Comparison of ENCODE assay signal across 8 cellular contexts in the genomic region with DNA sequence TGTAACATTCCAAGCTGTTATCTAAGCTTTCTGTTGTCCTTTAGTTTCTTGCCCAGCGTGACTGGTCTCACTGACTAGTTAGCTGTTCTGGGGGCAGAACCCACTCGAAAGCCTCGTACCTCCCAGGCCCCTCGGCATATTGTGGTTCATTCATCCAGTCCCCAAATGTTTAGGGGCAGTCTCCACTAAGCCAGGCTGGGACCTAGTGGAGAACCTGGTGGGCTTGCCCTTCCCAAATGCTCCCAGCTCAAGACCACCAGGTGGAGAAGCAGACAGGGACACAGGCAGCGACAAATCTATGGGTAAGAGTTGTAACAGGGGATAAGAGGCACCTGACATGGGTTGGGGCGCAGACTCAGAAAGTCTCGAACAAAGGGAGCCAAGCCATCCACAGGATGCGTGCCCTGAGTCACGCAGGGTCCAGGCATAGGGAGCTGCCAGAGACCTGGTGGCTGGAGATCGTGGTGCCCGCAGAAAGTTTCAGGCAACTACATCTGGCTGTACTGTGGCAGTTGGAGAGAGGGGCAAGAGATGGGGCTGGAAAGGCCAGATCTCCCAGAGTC. TPM values are rescaled to one million over a fixed set of nuclear protein-coding genes. Genes with fewer than 3 reads are reported as not detected.
DNase-seq lines count a peak whose midpoint lies in the region; ATAC-seq, FAIRE-seq and TF ChIP-seq lines count a peak whose summit lies in the region.

No MANE protein-coding gene starts in this region.

- no peak for TF ChIP-seq POLR2A in adrenal gland (IDR thresholded peaks at IDR 0.05)
- no peak for TF ChIP-seq POLR2A in HepG2 (IDR thresholded peaks at IDR 0.05; ENCODE audit: insufficient read depth in 1 of 2, low read depth in 2 of 2, low read length in 2 of 2)

- no peak overlapping the region for H2AFZ ChIP-seq in HepG2 (ENCODE audit: low read length)

- H3K9me3 ChIP-seq in adrenal gland (replicated peaks in 1 of 3) (no peaks in the 10 kb centered on the region), HepG2 (ENCODE audit: low read length) (no peaks in the 10 kb centered on the region), thymus (ENCODE audit: control insufficient read depth) (peaks cover 1% of the 10 kb centered on the region)

- no peaks in the 10 kb centered on the region for H3K9me3 Mint-ChIP-seq in activated CD4-positive, alpha-beta T cell treated with anti-CD3 and anti-CD28 coated beads, Interleukin-2, amount 10 ng/mL, durations not matched to agents 7 days and 5 days

- TF ChIP-seq EP300 in HepG2 (IDR thresholded peaks at IDR 0.05; ENCODE audit: low read depth in 2 of 2, low read length in 2 of 2) = no peak
- no peak for TF ChIP-seq EP300 in HepG2 (CRISPR knock-in tag; IDR thresholded peaks at IDR 0.05; ENCODE audit: borderline replicate concordance)

- H3K4me2 ChIP-seq in HepG2 (ENCODE audit: low read depth, low read length) = peak overlapping the region; percentile 99

- peaks cover 36% of the 10 kb centered on the region for H3K79me2 ChIP-seq in HepG2 (ENCODE audit: insufficient read depth, low read length)

- H3K27me3 ChIP-seq in adrenal gland (no peaks in the 10 kb centered on the region), HepG2 (ENCODE audit: control insufficient read depth in 1 of 2, insufficient read depth in 2 of 2, low read length in 2 of 2) (no peaks in the 10 kb centered on the region; a peak in 1 of 5 replicates), thymus (ENCODE audit: control insufficient read depth, insufficient read depth) (no peaks in the 10 kb centered on the region)

- no peak for TF ChIP-seq RAD21 in HepG2 (CRISPR knock-in tag; IDR thresholded peaks at IDR 0.05)

- POLR2A ChIA-PET in activated CD4-positive, alpha-beta T cell treated with anti-CD3 and anti-CD28 coated beads, Interleukin-2, amount 10 ng/mL, durations not matched to agents 7 days and 5 days (lab: Charles Lee) = interaction anchor here (0.5 kb wide), 1 partner anchor 29 kb away, joined by 3 read pairs; no protein-coding TSS in a partner anchor
- POLR2A ChIA-PET in HepG2 (lab: Yijun Ruan, JAX) = interaction anchor here (1.0 to 2.0 kb wide), 6 partner anchors 9 to 121 kb away, joined by 3 to 11 read pairs (median 3); no protein-coding TSS in a partner anchor

- ATAC-seq in HepG2 = no peak
- ATAC-seq in GM19351 (IDR thresholded peaks at IDR 0.05; ENCODE audit: unreplicated experiment) = no peak

- peaks cover 23% of the 10 kb centered on the region; the same call in 1 of the 2 replicates for H4K20me1 ChIP-seq in HepG2 (ENCODE audit: insufficient read depth, low read length)

- WGBS in adrenal gland, 4 donors = 60 to 69% (median 63%) methylated on average over 11 of the region's 11 CpGs
- WGBS in HepG2 (ENCODE audit: low lambda C conversion rate) = 62% methylated on average over 8 of the region's 11 CpGs
- WGBS in thymus = 83% methylated on average over 11 of the region's 11 CpGs

- peak overlapping the region; percentile 92 for H3K4me3 Mint-ChIP-seq in activated CD4-positive, alpha-beta T cell treated with anti-CD3 and anti-CD28 coated beads, Interleukin-2, amount 10 ng/mL, durations not matched to agents 7 days and 5 days

- H3K27me3 Mint-ChIP-seq in activated CD4-positive, alpha-beta T cell treated with anti-CD3 and anti-CD28 coated beads, Interleukin-2, amount 10 ng/mL, durations not matched to agents 7 days and 5 days = no peaks in the 10 kb centered on the region

- in situ Hi-C loops in HepG2 (cut with HindIII; ENCODE audit: extremely low pct_ligation_motif_present, low pct_unique_long_range_greater_than_20kb) = no loop called here

- DNase-seq in activated CD4-positive, alpha-beta T cell treated with anti-CD3 and anti-CD28 coated beads, Interleukin-2, amount 10 ng/mL, durations not matched to agents 7 days and 5 days = no peak
- no peak for DNase-seq in activated CD4-positive, alpha-beta T cell treated with anti-CD3 and anti-CD28 coated beads, Interleukin-2, amount 50 U/mL, for 4 hours
- DNase-seq in adrenal gland (peak in 1 of 7 donors; percentile 60), HepG2 (ENCODE audit: low spot score) (no peak), HuH-7.5 (ENCODE audit: low spot score) (no peak), NCI-H2227 (lab: John Stamatoyannopoulos, UW; ENCODE audit: unreplicated experiment) (no peak)

- CTCF ChIA-PET in activated CD4-positive, alpha-beta T cell treated with anti-CD3 and anti-CD28 coated beads, Interleukin-2, amount 10 ng/mL, durations not matched to agents 7 days and 5 days (lab: Charles Lee) = interaction anchor here (0.8 to 2.2 kb wide), 11 partner anchors 10 to 44 kb away, joined by 3 to 9 read pairs (median 4); no protein-coding TSS in a partner anchor
- CTCF ChIA-PET in HepG2 (lab: Yijun Ruan, JAX; ENCODE audit: low intra/inter-chr PET ratio, low total read pairs) = no interaction called here

- peak overlapping the region; percentile 33 to 91 (median 81) for H3K27ac ChIP-seq in adrenal gland
- peak overlapping the region; percentile 84 for H3K27ac ChIP-seq in HepG2 (ENCODE audit: extremely low read length, insufficient read depth, low read length)
- peak overlapping the region; percentile 89 for H3K27ac ChIP-seq in thymus (ENCODE audit: low read depth)

- H3K4me1 ChIP-seq in adrenal gland (replicated peaks in 1 of 2) (peaks cover 36 to 43% of the 10 kb centered on the region in 2 donors), HepG2 (ENCODE audit: insufficient read depth, low read length) (peaks cover 58% of the 10 kb centered on the region), thymus (ENCODE audit: control insufficient read depth, insufficient read depth, low read length) (peaks cover 31% of the 10 kb centered on the region)

- H3K27ac Mint-ChIP-seq in activated CD4-positive, alpha-beta T cell treated with anti-CD3 and anti-CD28 coated beads, Interleukin-2, amount 10 ng/mL, durations not matched to agents 7 days and 5 days = peak overlapping the region; percentile 96

- H3K36me3 Mint-ChIP-seq in activated CD4-positive, alpha-beta T cell treated with anti-CD3 and anti-CD28 coated beads, Interleukin-2, amount 10 ng/mL, durations not matched to agents 7 days and 5 days (ENCODE audit: low read depth) = peaks cover 34% of the 10 kb centered on the region

- H3K4me3 ChIP-seq in adrenal gland (peak overlapping the region in 1 of 4 donors; percentile 99), HepG2 (replicated peaks in 1 of 3; ENCODE audit: insufficient read depth in 1 of 3, low read depth in 2 of 3, low read length in 3 of 3) (peak overlapping the region; percentile 65 to 83 (median 68)), thymus (ENCODE audit: low read length) (peak overlapping the region; percentile 90)

- peak overlapping the region; percentile 85 for H3K9ac ChIP-seq in HepG2 (ENCODE audit: insufficient read depth, low read depth, low read length)

- no peak for TF ChIP-seq CTCF in adrenal gland (IDR thresholded peaks at IDR 0.05)
- peak; percentile 21; the same call in 1 of the 2 replicates for TF ChIP-seq CTCF in HepG2 (CRISPR knock-in tag; IDR thresholded peaks at IDR 0.05)

- intact Hi-C loops in adrenal gland (cut with DNase I) (no loop called here), HepG2 (cut with micrococcal nuclease; ENCODE audit: unreplicated experiment) (no loop called here)

- H3K4me1 Mint-ChIP-seq in activated CD4-positive, alpha-beta T cell treated with anti-CD3 and anti-CD28 coated beads, Interleukin-2, amount 10 ng/mL, durations not matched to agents 7 days and 5 days = peaks cover 33% of the 10 kb centered on the region

- no peak for FAIRE-seq in HepG2 (lab: Jason Lieb, UNC)

- BruUV-seq in HepG2 (replicated peaks; lab: Mats Ljungman, UMichigan) = TSS peak; percentile 96

- no peaks in the 10 kb centered on the region for H3K36me3 ChIP-seq in adrenal gland (replicated peaks in 1 of 2)
- H3K36me3 ChIP-seq in HepG2 (replicated peaks in 1 of 2; ENCODE audit: control insufficient read depth in 1 of 2, insufficient read depth in 2 of 2, low read length in 2 of 2) = no peaks in the 10 kb centered on the region; a peak in 1 of 5 replicates
- H3K36me3 ChIP-seq in thymus (ENCODE audit: control insufficient read depth, insufficient read depth) = no peaks in the 10 kb centered on the region

RNA-seq across cellular contexts. Expression of a gene that starts 0.9 kb away (rescaled TPM):
- 100 to 1,000 TPM; 412 to 477 TPM for total RNA-seq in activated CD4-positive, alpha-beta T cell treated with anti-CD3 and anti-CD28 coated beads, Interleukin-2, amount 10 ng/mL, durations not matched to agents 7 days and 5 days
- total RNA-seq in adrenal gland = 100 to 1,000 TPM in 2 of 8 donors, 10 to 100 TPM in 6; 35.6 to 179 (median 72.0) TPM
- 10 to 100 TPM; 24.5 to 49.5 (median 32.6) TPM for polyA plus RNA-seq in adrenal gland
- 16.1 and 16.6 TPM in 2 replicates for total RNA-seq in HepG2 (2016; rRNA removed; fragmentation: Illumina TruSeq; extraction: Trizol)
- 10.4 and 11.3 TPM in 2 replicates for total RNA-seq in HepG2 (2016; cell fraction: cytosol; rRNA removed; fragmentation: Illumina TruSeq; extraction: Trizol; ENCODE audit: low read depth)
- total RNA-seq in HepG2 (2016; cell fraction: insoluble cytoplasmic fraction; rRNA removed; fragmentation: Illumina TruSeq; extraction: Trizol) = 12.3 and 17.2 TPM in 2 replicates
- 21.5 and 21.9 TPM in 2 replicates for total RNA-seq in HepG2 (2016; cell fraction: membrane; rRNA removed; fragmentation: Illumina TruSeq; extraction: Trizol)
- total RNA-seq in HepG2 (2016; cell fraction: nucleus; rRNA removed; fragmentation: Illumina TruSeq; extraction: Trizol) = 20.0 and 24.0 TPM in 2 replicates
- 25.2 and 30.1 TPM in 2 replicates for polyA plus RNA-seq in HepG2 (2011; rRNA removed)
- 19.7 and 22.7 TPM in 2 replicates for polyA plus RNA-seq in HepG2 (2011; cell fraction: cytosol; rRNA removed)
- polyA plus RNA-seq in HepG2 (2011; cell fraction: nucleus; rRNA removed) = 108 and 126 TPM in 2 replicates
- polyA plus RNA-seq in HepG2 (2012) = 22.5 and 36.8 TPM in 2 replicates
- 3.8 and 4.2 TPM in 2 replicates for polyA plus RNA-seq in HepG2 (2016; cell fraction: cytosol; fragmentation: Illumina TruSeq; extraction: Trizol; ENCODE audit: low read depth)
- polyA plus RNA-seq in HepG2 (2016; cell fraction: insoluble cytoplasmic fraction; fragmentation: Illumina TruSeq; extraction: Trizol; ENCODE audit: low read depth) = 24.1 and 30.7 TPM in 2 replicates
- polyA plus RNA-seq in HepG2 (2016; cell fraction: membrane; fragmentation: Illumina TruSeq; extraction: Trizol; ENCODE audit: low read depth) = 16.7 and 17.4 TPM in 2 replicates
- 72.4 and 76.1 TPM in 2 replicates for polyA plus RNA-seq in HepG2 (2016; cell fraction: nucleus; fragmentation: Illumina TruSeq; extraction: Trizol; ENCODE audit: insufficient read depth, low read depth)
- polyA minus RNA-seq in HepG2 (2011; rRNA and poly(A)+ RNA removed; ENCODE audit: low replicate concordance) = 25.3 and 40.6 TPM in 2 replicates
- 8.3 and 11.4 TPM in 2 replicates for polyA minus RNA-seq in HepG2 (2011; cell fraction: cytosol; rRNA and poly(A)+ RNA removed)
- 25.0 and 25.4 TPM in 2 replicates for polyA minus RNA-seq in HepG2 (2011; cell fraction: nucleus; rRNA and poly(A)+ RNA removed)
- polyA plus RNA-seq in thymus = 51.4 TPM

RNA-seq across cellular contexts. Expression of a gene that starts 44.0 kb away (rescaled TPM):
- total RNA-seq in activated CD4-positive, alpha-beta T cell treated with anti-CD3 and anti-CD28 coated beads, Interleukin-2, amount 10 ng/mL, durations not matched to agents 7 days and 5 days = 10 to 100 TPM; 79.9 to 80.4 TPM
- total RNA-seq in adrenal gland (10 to 100 TPM; 18.4 to 46.8 (median 31.4) TPM), HepG2 (2016; rRNA removed; fragmentation: Illumina TruSeq; extraction: Trizol) (17.5 and 24.8 TPM in 2 replicates)
- polyA plus RNA-seq in adrenal gland (10 to 100 TPM; 32.9 to 36.5 (median 35.6) TPM), HepG2 (2011; rRNA removed) (35.3 and 38.6 TPM in 2 replicates), thymus (32.8 TPM)
- 20.0 and 27.3 TPM in 2 replicates for total RNA-seq in HepG2 (2016; cell fraction: cytosol; rRNA removed; fragmentation: Illumina TruSeq; extraction: Trizol; ENCODE audit: low read depth)
- total RNA-seq in HepG2 (2016; cell fraction: insoluble cytoplasmic fraction; rRNA removed; fragmentation: Illumina TruSeq; extraction: Trizol) = 14.9 and 23.0 TPM in 2 replicates
- 31.4 and 35.9 TPM in 2 replicates for total RNA-seq in HepG2 (2016; cell fraction: membrane; rRNA removed; fragmentation: Illumina TruSeq; extraction: Trizol)
- total RNA-seq in HepG2 (2016; cell fraction: nucleus; rRNA removed; fragmentation: Illumina TruSeq; extraction: Trizol) = 18.6 and 22.0 TPM in 2 replicates
- 30.5 and 35.2 TPM in 2 replicates for polyA plus RNA-seq in HepG2 (2011; cell fraction: cytosol; rRNA removed)
- polyA plus RNA-seq in HepG2 (2011; cell fraction: nucleus; rRNA removed) = 36.6 and 37.4 TPM in 2 replicates
- polyA plus RNA-seq in HepG2 (2012) = 21.4 and 25.3 TPM in 2 replicates
- 32.5 and 40.9 TPM in 2 replicates for polyA plus RNA-seq in HepG2 (2016; cell fraction: cytosol; fragmentation: Illumina TruSeq; extraction: Trizol; ENCODE audit: low read depth)
- 30.7 and 34.8 TPM in 2 replicates for polyA plus RNA-seq in HepG2 (2016; cell fraction: insoluble cytoplasmic fraction; fragmentation: Illumina TruSeq; extraction: Trizol; ENCODE audit: low read depth)
- polyA plus RNA-seq in HepG2 (2016; cell fraction: membrane; fragmentation: Illumina TruSeq; extraction: Trizol; ENCODE audit: low read depth) = 49.8 and 53.8 TPM in 2 replicates
- 49.9 and 52.5 TPM in 2 replicates for polyA plus RNA-seq in HepG2 (2016; cell fraction: nucleus; fragmentation: Illumina TruSeq; extraction: Trizol; ENCODE audit: insufficient read depth, low read depth)
- 68.5 and 193 TPM in 2 replicates for polyA minus RNA-seq in HepG2 (2011; rRNA and poly(A)+ RNA removed; ENCODE audit: low replicate concordance)
- 12.9 and 15.4 TPM in 2 replicates for polyA minus RNA-seq in HepG2 (2011; cell fraction: cytosol; rRNA and poly(A)+ RNA removed)
- polyA minus RNA-seq in HepG2 (2011; cell fraction: nucleus; rRNA and poly(A)+ RNA removed) = 34.8 and 35.4 TPM in 2 replicates

RNA-seq across cellular contexts. Expression of a gene that starts 51.1 kb away (rescaled TPM):
- total RNA-seq in activated CD4-positive, alpha-beta T cell treated with anti-CD3 and anti-CD28 coated beads, Interleukin-2, amount 10 ng/mL, durations not matched to agents 7 days and 5 days = 1 to 10 TPM; 2.5 to 4.1 TPM
- 1 to 10 TPM in 2 of 8 donors, under 1 TPM in 3, not detected in 3; 0.19 to 2.3 (median 0.83) TPM for total RNA-seq in adrenal gland
- polyA plus RNA-seq in adrenal gland = 1 to 10 TPM in 1 of 3 donors, under 1 TPM in 2; 0.22 to 1.5 (median 0.54) TPM
- total RNA-seq in HepG2 (2016; rRNA removed; fragmentation: Illumina TruSeq; extraction: Trizol) = 0.20 TPM in 1 of 2 replicates, not detected in the other
- total RNA-seq in HepG2 (2016; cell fraction: cytosol; rRNA removed; fragmentation: Illumina TruSeq; extraction: Trizol; ENCODE audit: low read depth) = 0.51 TPM in 1 of 2 replicates, not detected in the other
- 0.15 TPM in 1 of 2 replicates, not detected in the other for total RNA-seq in HepG2 (2016; cell fraction: insoluble cytoplasmic fraction; rRNA removed; fragmentation: Illumina TruSeq; extraction: Trizol)
- total RNA-seq in HepG2 (2016; cell fraction: membrane; rRNA removed; fragmentation: Illumina TruSeq; extraction: Trizol) = not detected in 2 replicates
- 0.56 TPM in 1 of 2 replicates, not detected in the other for total RNA-seq in HepG2 (2016; cell fraction: nucleus; rRNA removed; fragmentation: Illumina TruSeq; extraction: Trizol)
- 0.44 and 0.49 TPM in 2 replicates for polyA plus RNA-seq in HepG2 (2011; rRNA removed)
- polyA plus RNA-seq in HepG2 (2011; cell fraction: cytosol; rRNA removed) = 0.17 and 0.32 TPM in 2 replicates
- 5.3 and 9.9 TPM in 2 replicates for polyA plus RNA-seq in HepG2 (2011; cell fraction: nucleus; rRNA removed)
- 0.32 and 0.67 TPM in 2 replicates for polyA plus RNA-seq in HepG2 (2012)
- 0.24 TPM in 1 of 2 replicates, not detected in the other for polyA plus RNA-seq in HepG2 (2016; cell fraction: cytosol; fragmentation: Illumina TruSeq; extraction: Trizol; ENCODE audit: low read depth)
- polyA plus RNA-seq in HepG2 (2016; cell fraction: insoluble cytoplasmic fraction; fragmentation: Illumina TruSeq; extraction: Trizol; ENCODE audit: low read depth) = not detected in 2 replicates
- polyA plus RNA-seq in HepG2 (2016; cell fraction: membrane; fragmentation: Illumina TruSeq; extraction: Trizol; ENCODE audit: low read depth) = not detected in 2 replicates
- 1.1 TPM in 1 of 2 replicates, not detected in the other for polyA plus RNA-seq in HepG2 (2016; cell fraction: nucleus; fragmentation: Illumina TruSeq; extraction: Trizol; ENCODE audit: insufficient read depth, low read depth)
- 0.72 and 1.4 TPM in 2 replicates for polyA minus RNA-seq in HepG2 (2011; rRNA and poly(A)+ RNA removed; ENCODE audit: low replicate concordance)
- 0.88 TPM in 1 of 2 replicates, not detected in the other for polyA minus RNA-seq in HepG2 (2011; cell fraction: cytosol; rRNA and poly(A)+ RNA removed)
- 1.3 and 2.2 TPM in 2 replicates for polyA minus RNA-seq in HepG2 (2011; cell fraction: nucleus; rRNA and poly(A)+ RNA removed)
- 1.2 TPM for polyA plus RNA-seq in thymus
